In genomic region chr9:2012347-2012746, GRCh38 we compare ENCODE assay signal across 16 cellular contexts. TPM values are rescaled to one million over a fixed set of nuclear protein-coding genes. Genes with fewer than 3 reads are reported as not detected.
DNase-seq lines count a peak whose midpoint lies in the region; ATAC-seq, FAIRE-seq and TF ChIP-seq lines count a peak whose summit lies in the region.
"Had no signal": no experiment of that assay in that cellular context is flagged by ENCODE, and none has a peak within 500 bp of the region (broad histone marks: within the 10 kb centered on the region; RNA-seq: fewer than 3 reads in every experiment).

No MANE protein-coding gene starts in this region.

- WGBS in SK-N-SH (ENCODE audit: low lambda C conversion rate) = 82% methylated on average over 4 of the region's 4 CpGs

- no peak overlapping the region for H3K4me3 ChIP-seq in SK-N-SH (ENCODE audit: low read depth in 2 of 2, low read length in 1 of 2)

- no peaks in the 10 kb centered on the region for H3K9me2 ChIP-seq in SK-N-SH

- no peaks in the 10 kb centered on the region; a peak in 2 of 4 replicates for H3K4me1 ChIP-seq in SK-N-SH (ENCODE audit: control insufficient read depth in 1 of 2, insufficient read depth in 2 of 2, low read depth in 1 of 2, low read length in 1 of 2)

- H3K36me3 Mint-ChIP-seq in activated CD4-positive, alpha-beta T cell treated with anti-CD3 and anti-CD28 coated beads, Interleukin-2, amount 10 ng/mL, durations not matched to agents 24 days and 14 days (ENCODE audit: low read depth) = peaks cover under 1% of the 10 kb centered on the region
- peaks cover 8% of the 10 kb centered on the region for H3K36me3 Mint-ChIP-seq in activated T-helper 17 cell treated with anti-CD3 and anti-CD28 coated beads, Interleukin-2, amount 50 U/mL, for 72 hours (ENCODE audit: low read depth)

- no peak overlapping the region for H3K4me2 ChIP-seq in SK-N-SH

- H3K4me3 Mint-ChIP-seq in activated CD4-positive, alpha-beta T cell treated with anti-CD3 and anti-CD28 coated beads, Interleukin-2, amount 10 ng/mL, durations not matched to agents 24 days and 14 days = no peak overlapping the region
- peak overlapping the region; percentile 98 for H3K4me3 Mint-ChIP-seq in activated T-helper 17 cell treated with anti-CD3 and anti-CD28 coated beads, Interleukin-2, amount 50 U/mL, for 72 hours

- POLR2A ChIA-PET in SK-N-SH (lab: Yijun Ruan, JAX) = no interaction called here

- no peak for TF ChIP-seq CTCF in SK-N-SH (IDR thresholded peaks at IDR 0.05)

- H3K9me3 ChIP-seq in SK-N-SH = no peaks in the 10 kb centered on the region

- no peak overlapping the region for H3K9ac ChIP-seq in SK-N-SH

- peak; percentile 73 for FAIRE-seq in GM19239 (lab: Jason Lieb, UNC)
- FAIRE-seq: A204.1, H1, TTC549 had no signal

- peak; percentile 78 for DNase-seq in activated CD4-positive, alpha-beta T cell treated with anti-CD3 and anti-CD28 coated beads, Interleukin-2, amount 10 ng/mL, durations not matched to agents 24 days and 14 days
- no peak for DNase-seq in activated CD4-positive, alpha-beta T cell treated with anti-CD3 and anti-CD28 coated beads, Interleukin-2, amount 50 U/mL, for 1 hour
- no peak for DNase-seq in GM19239 (ENCODE audit: insufficient read length, low spot score)
- DNase-seq in SK-N-SH = no peak
- no peak for DNase-seq in NCI-H2081 (lab: John Stamatoyannopoulos, UW)
- DNase-seq: head of caudate nucleus; MM.1S; naive thymus-derived CD4-positive, alpha-beta T cell; NCI-H226 had no signal

- CTCF ChIA-PET in SK-N-SH (lab: Yijun Ruan, JAX) = interaction anchor here (1.8 kb wide), 1 partner anchor 75 kb away, joined by 6 read pairs; no protein-coding TSS in a partner anchor

- peaks cover 18% of the 10 kb centered on the region for H3K27me3 Mint-ChIP-seq in activated CD4-positive, alpha-beta T cell treated with anti-CD3 and anti-CD28 coated beads, Interleukin-2, amount 10 ng/mL, durations not matched to agents 24 days and 14 days
- peaks cover 3% of the 10 kb centered on the region for H3K27me3 Mint-ChIP-seq in activated T-helper 17 cell treated with anti-CD3 and anti-CD28 coated beads, Interleukin-2, amount 50 U/mL, for 72 hours

- H3K4me1 Mint-ChIP-seq in activated CD4-positive, alpha-beta T cell treated with anti-CD3 and anti-CD28 coated beads, Interleukin-2, amount 10 ng/mL, durations not matched to agents 24 days and 14 days = peaks cover 24% of the 10 kb centered on the region
- peaks cover 12% of the 10 kb centered on the region for H3K4me1 Mint-ChIP-seq in activated T-helper 17 cell treated with anti-CD3 and anti-CD28 coated beads, Interleukin-2, amount 50 U/mL, for 72 hours

- H3K9me3 Mint-ChIP-seq in activated CD4-positive, alpha-beta T cell treated with anti-CD3 and anti-CD28 coated beads, Interleukin-2, amount 10 ng/mL, durations not matched to agents 24 days and 14 days = no peaks in the 10 kb centered on the region
- no peaks in the 10 kb centered on the region for H3K9me3 Mint-ChIP-seq in activated T-helper 17 cell treated with anti-CD3 and anti-CD28 coated beads, Interleukin-2, amount 50 U/mL, for 72 hours

- TF ChIP-seq RAD21 in SK-N-SH (IDR thresholded peaks at IDR 0.05; ENCODE audit: low read length) = no peak

- no peak overlapping the region for H3K27ac ChIP-seq in SK-N-SH (ENCODE audit: low read depth in 2 of 2, low read length in 1 of 2)

- no peak for TF ChIP-seq EP300 in SK-N-SH (IDR thresholded peaks at IDR 0.05; ENCODE audit: borderline replicate concordance in 1 of 2, low read depth in 1 of 2, low read length in 1 of 2)

- peaks cover 14% of the 10 kb centered on the region for H3F3A ChIP-seq in SK-N-SH (replicated peaks; ENCODE audit: insufficient read depth)

- no peaks in the 10 kb centered on the region for H3K36me3 ChIP-seq in SK-N-SH (replicated peaks in 1 of 2; ENCODE audit: control insufficient read depth in 1 of 2, insufficient read depth in 2 of 2, low read length in 1 of 2)

- H3K27me3 ChIP-seq in SK-N-SH (ENCODE audit: insufficient read depth) = no peaks in the 10 kb centered on the region; the same call in 1 of the 2 replicates

- peak; percentile 30 for ATAC-seq in HG03095 (IDR thresholded peaks at IDR 0.05; ENCODE audit: unreplicated experiment)
- ATAC-seq in activated T-helper 17 cell treated with anti-CD3 and anti-CD28 coated beads, Interleukin-2, amount 50 U/mL, for 72 hours (replicated peaks) = peak; percentile 4
- ATAC-seq in GM19452 (IDR thresholded peaks at IDR 0.05; ENCODE audit: unreplicated experiment) = no peak
- ATAC-seq: left lobe of liver; naive thymus-derived CD4-positive, alpha-beta T cell had no signal

- no peaks in the 10 kb centered on the region for H3K79me2 ChIP-seq in SK-N-SH (ENCODE audit: insufficient read depth)

- no peak overlapping the region for H2AFZ ChIP-seq in SK-N-SH (ENCODE audit: low read depth)

- H3K27ac Mint-ChIP-seq in activated CD4-positive, alpha-beta T cell treated with anti-CD3 and anti-CD28 coated beads, Interleukin-2, amount 10 ng/mL, durations not matched to agents 24 days and 14 days = peak overlapping the region; percentile 49
- peak overlapping the region; percentile 62 for H3K27ac Mint-ChIP-seq in activated T-helper 17 cell treated with anti-CD3 and anti-CD28 coated beads, Interleukin-2, amount 50 U/mL, for 72 hours

- no peaks in the 10 kb centered on the region for H4K20me1 ChIP-seq in SK-N-SH (ENCODE audit: insufficient read depth)

- intact Hi-C loops in activated CD4-positive, alpha-beta T cell treated with anti-CD3 and anti-CD28 coated beads, Interleukin-2, amount 10 ng/mL, durations not matched to agents 24 days and 14 days (cut with micrococcal nuclease) = loop anchor here (1.0 to 10.0 kb wide), 6 partner anchors 14 to 1738 kb away; partner anchors contain the start of genes KANK1 and VLDLR

TF ChIP-seq in SK-N-SH, 30 proteins besides CTCF, POLR2A, EP300 and RAD21:
- TF ChIP-seq SMC3 (IDR thresholded peaks at IDR 0.05; ENCODE audit: low read depth, low read length) = no peak
- no peak for TF ChIP-seq RXRA (IDR thresholded peaks at IDR 0.05; ENCODE audit: borderline replicate concordance, low read depth)
- TF ChIP-seq RFX5 (IDR thresholded peaks at IDR 0.05; ENCODE audit: low read length) = no peak
- TF ChIP-seq TEAD4 (IDR thresholded peaks at IDR 0.05; ENCODE audit: borderline replicate concordance, insufficient read depth) = no peak
- TF ChIP-seq CHD2 (IDR thresholded peaks at IDR 0.05; ENCODE audit: low read length, partially characterized antibody) = no peak
- TF ChIP-seq FOXJ3 (CRISPR knock-in tag; IDR thresholded peaks at IDR 0.05) = no peak
- TF ChIP-seq GATA2 (CRISPR knock-in tag; IDR thresholded peaks at IDR 0.05) = no peak
- TF ChIP-seq TCF12 (IDR thresholded peaks at IDR 0.05) = no peak
- TF ChIP-seq ELF1 (IDR thresholded peaks at IDR 0.05) = no peak
- no peak for TF ChIP-seq SIN3A (IDR thresholded peaks at IDR 0.05; ENCODE audit: borderline replicate concordance, low read depth, low read length)
- TF ChIP-seq USF2 (IDR thresholded peaks at IDR 0.05; ENCODE audit: borderline replicate concordance, low read depth, low read length) = no peak
- TF ChIP-seq MAX (IDR thresholded peaks at IDR 0.05; ENCODE audit: low read depth) = no peak
- no peak for TF ChIP-seq EZH2phosphoT487 (IDR thresholded peaks at IDR 0.05; ENCODE audit: borderline replicate concordance, low read depth)
- no peak for TF ChIP-seq IRF3 (IDR thresholded peaks at IDR 0.05; ENCODE audit: low read depth, low read length)
- no peak for TF ChIP-seq RCOR1 (IDR thresholded peaks at IDR 0.05; ENCODE audit: low read length)
- TF ChIP-seq USF1 (IDR thresholded peaks at IDR 0.05; ENCODE audit: borderline replicate concordance, low read depth) = no peak
- TF ChIP-seq FOSL2 (IDR thresholded peaks at IDR 0.05; ENCODE audit: borderline replicate concordance, low read depth) = no peak
- no peak for TF ChIP-seq FOXM1 (IDR thresholded peaks at IDR 0.05; ENCODE audit: low read depth)

RNA-seq across cellular contexts. Expression of gene SMARCA2, which starts 2.8 kb away (rescaled TPM):
- 91.4 and 100.0 TPM in 2 replicates for total RNA-seq in activated CD4-positive, alpha-beta T cell treated with anti-CD3 and anti-CD28 coated beads, Interleukin-2, amount 10 ng/mL, durations not matched to agents 24 days and 14 days
- total RNA-seq in activated T-helper 17 cell treated with anti-CD3 and anti-CD28 coated beads, Interleukin-2, amount 50 U/mL, for 72 hours = 100 to 1,000 TPM; 118 to 119 TPM
- polyA plus RNA-seq in SK-N-SH (2012; rRNA removed) = 17.4 and 18.4 TPM in 2 replicates
- polyA plus RNA-seq in SK-N-SH (2012; cell fraction: cytosol; rRNA removed) = 21.8 and 23.8 TPM in 2 replicates
- 22.4 and 24.9 TPM in 2 replicates for polyA plus RNA-seq in SK-N-SH (2012; cell fraction: nucleus; rRNA removed)
